ENCODE assay signal across 1 cellular context in the genomic region with DNA sequence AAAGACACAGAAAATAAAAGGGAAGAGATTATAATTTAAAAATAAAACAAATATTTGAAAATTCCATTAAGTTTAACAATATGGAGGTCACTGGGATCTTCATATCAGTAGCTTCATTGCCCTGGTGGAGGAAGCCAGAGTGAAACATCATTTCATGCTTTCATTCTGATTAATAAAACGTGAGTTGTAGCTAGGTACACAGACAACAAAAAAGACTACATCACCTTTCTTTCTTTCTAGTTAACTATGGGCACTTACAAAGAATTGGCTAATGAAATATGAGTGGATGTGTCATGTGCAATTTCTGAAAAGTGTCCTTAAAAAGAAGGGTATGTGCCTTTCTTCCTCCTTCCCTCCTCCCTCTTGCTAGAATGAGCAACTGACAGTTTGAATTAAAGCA.
TF ChIP-seq lines count a peak whose summit lies in the region.

No MANE protein-coding gene starts in this region.

TF ChIP-seq in GM12878, 131 proteins besides CTCF, POLR2A, EP300 and RAD21:
- peak; percentile 85 for TF ChIP-seq JUNB (IDR thresholded peaks at IDR 0.05)
- no peak for TF ChIP-seq STAT1 (conservative IDR thresholded peaks at IDR 0.05)
- peak; percentile 60 to 61; a peak in 3 of 4 replicates for TF ChIP-seq BHLHE40 (IDR thresholded peaks at IDR 0.05; ENCODE audit: borderline replicate concordance in 1 of 2, low read depth in 2 of 2, low read length in 1 of 2)
